ENCODE assay signal across 19 cellular contexts in the genomic region with DNA sequence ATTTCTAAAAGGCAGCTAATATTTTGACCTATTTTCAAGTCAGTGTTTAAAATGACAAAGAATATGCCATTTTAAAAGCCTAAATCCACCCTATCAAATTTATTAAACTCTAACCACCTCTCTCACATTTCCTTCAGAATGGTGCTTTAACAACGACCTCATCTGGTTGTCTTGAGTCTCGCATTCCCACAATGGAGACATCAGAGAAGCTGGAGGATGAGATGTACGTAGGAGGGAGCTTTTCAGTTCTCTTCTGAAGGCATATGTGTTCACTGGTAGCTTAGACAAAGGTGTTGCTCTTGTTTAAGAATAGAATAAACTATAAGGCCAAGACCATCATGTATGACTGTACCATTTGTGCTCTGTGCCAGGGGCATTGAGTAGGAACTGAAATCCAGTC.
DNase-seq lines count a peak whose midpoint lies in the region; ATAC-seq, FAIRE-seq and TF ChIP-seq lines count a peak whose summit lies in the region.
"Had no signal": no experiment of that assay in that cellular context is flagged by ENCODE, and none has a peak within 500 bp of the region (broad histone marks: within the 10 kb centered on the region; RNA-seq: fewer than 3 reads in every experiment).

No MANE protein-coding gene starts in this region.

- intact Hi-C loops in A673 (cut with micrococcal nuclease; ENCODE audit: unreplicated experiment) (no loop called here), GM12878 (cut with micrococcal nuclease; ENCODE audit: unreplicated experiment) (no loop called here)

- FAIRE-seq in GM12878 (lab: Jason Lieb, UNC) = no peak
- peak; percentile 66 for FAIRE-seq in keratinocyte (lab: Jason Lieb, UNC)
- FAIRE-seq: K562 had no signal

- TF ChIP-seq EP300 in GM12878 (IDR thresholded peaks at IDR 0.05; ENCODE audit: borderline replicate concordance in 1 of 2, control insufficient read depth in 1 of 2, low read depth in 2 of 2, low read length in 2 of 2) = no peak

- H2AFZ ChIP-seq in GM12878 (ENCODE audit: control insufficient read depth, low read depth, low read length) (no peak overlapping the region), keratinocyte (ENCODE audit: control insufficient read depth, low read length) (no peak overlapping the region)

- H3K4me2 ChIP-seq in GM12878 (ENCODE audit: control insufficient read depth, insufficient read depth) (no peak overlapping the region), keratinocyte (ENCODE audit: control insufficient read depth, extremely low read depth, insufficient read depth, low read depth, low read length) (no peak overlapping the region)

- H3K4me3 ChIP-seq in A673 (ENCODE audit: low read depth, low read length, poor library complexity, severe bottlenecking) = no peak overlapping the region
- H3K4me3 ChIP-seq in GM12878 = no peak overlapping the region
- no peak overlapping the region for H3K4me3 ChIP-seq in keratinocyte (ENCODE audit: control insufficient read depth in 2 of 3, extremely low read depth in 1 of 3, insufficient read depth in 2 of 3, low read depth in 1 of 3, low read length in 3 of 3)
- H3K4me3 ChIP-seq in Peyer's patch = no peak overlapping the region
- H3K4me3 ChIP-seq: K562 had no signal

- no peaks in the 10 kb centered on the region for H3K9me3 ChIP-seq in A673 (ENCODE audit: low read depth, low read length, poor library complexity, severe bottlenecking)
- no peaks in the 10 kb centered on the region; the same call in 2 of the 3 replicates for H3K9me3 ChIP-seq in GM12878 (replicated peaks; ENCODE audit: control insufficient read depth, insufficient read depth, low read length)
- no peaks in the 10 kb centered on the region for H3K9me3 ChIP-seq in keratinocyte (ENCODE audit: control insufficient read depth, low read depth, low read length)
- no peaks in the 10 kb centered on the region for H3K9me3 ChIP-seq in Peyer's patch

- H3K27ac ChIP-seq in A673 (ENCODE audit: low read depth, low read length, poor library complexity, severe bottlenecking) (peak overlapping the region; percentile 9), GM12878 (ENCODE audit: control insufficient read depth, insufficient read depth) (no peak overlapping the region), keratinocyte (ENCODE audit: control insufficient read depth, insufficient read depth, low read length) (no peak overlapping the region), Peyer's patch (no peak overlapping the region)

- in situ Hi-C loops in GM12878 (cut with MboI) = no loop called here

- ATAC-seq in GM12878 (no peak), GM19035 (IDR thresholded peaks at IDR 0.05; ENCODE audit: unreplicated experiment) (no peak)
- ATAC-seq: K562, T-cell had no signal

- SMC1A ChIA-PET in GM12878 (lab: Charles Lee; ENCODE audit: uncharacterized antibody, unreplicated experiment) = no interaction called here

- WGBS in GM12878 (ENCODE audit: insufficient coverage, insufficient replicate concordance, low lambda C conversion rate, missing lambda C conversion rate) = 28% methylated on average over 3 of the region's 3 CpGs

- H3K9ac ChIP-seq in GM12878 (ENCODE audit: control insufficient read depth, insufficient read depth, low read length) (no peak overlapping the region), keratinocyte (ENCODE audit: control insufficient read depth, extremely low read depth, insufficient read depth, low read length) (no peak overlapping the region)

- H3K4me1 ChIP-seq in A673 (ENCODE audit: insufficient read depth, low read length, poor library complexity, severe bottlenecking) (peaks cover 29% of the 10 kb centered on the region), GM12878 (ENCODE audit: control insufficient read depth, insufficient read depth, low read length) (no peaks in the 10 kb centered on the region), keratinocyte (ENCODE audit: control insufficient read depth, extremely low read depth, insufficient read depth, low read length) (no peaks in the 10 kb centered on the region), Peyer's patch (no peaks in the 10 kb centered on the region)

- dilution Hi-C loops in keratinocyte (cut with MboI; ENCODE audit: extremely low pct_ligation_motif_present, low sequenced_read_pairs) = no loop called here

- RAD21 ChIA-PET in GM12878 (lab: Charles Lee; ENCODE audit: unreplicated experiment) = interaction anchor here (0.9 kb wide), 1 partner anchor 23 kb away, joined by 3 read pairs; no protein-coding TSS in a partner anchor

- H4K20me1 ChIP-seq in GM12878 (ENCODE audit: control insufficient read depth, insufficient read depth) (no peaks in the 10 kb centered on the region), keratinocyte (ENCODE audit: control insufficient read depth, extremely low read depth, insufficient read depth, low read length) (no peaks in the 10 kb centered on the region)

- H3K36me3 ChIP-seq in A673 (ENCODE audit: insufficient read depth, low read length, poor library complexity, severe bottlenecking) (peaks cover 65% of the 10 kb centered on the region), GM12878 (ENCODE audit: control insufficient read depth in 2 of 2, insufficient read depth in 2 of 2, low read length in 1 of 2) (no peaks in the 10 kb centered on the region; a peak in 1 of 4 replicates), keratinocyte (ENCODE audit: control insufficient read depth in 2 of 2, extremely low read depth in 1 of 2, insufficient read depth in 2 of 2, low read length in 2 of 2) (peaks cover 3 to 9% of the 10 kb centered on the region in 2 experiments), Peyer's patch (peaks cover 0 to 27% (median 0%) of the 10 kb centered on the region in 3 donors)

- CTCF ChIA-PET in A673 (lab: Charles Lee) = no interaction called here
- CTCF ChIA-PET in GM12878 (lab: Yijun Ruan, JAX) = no interaction called here

- H3K9me1 ChIP-seq in keratinocyte (ENCODE audit: control insufficient read depth, extremely low read depth, insufficient read depth, low read length) = no peaks in the 10 kb centered on the region

- 0 out of 2 replicates have a peak, but pooled peaks have one; percentile 18 for TF ChIP-seq RAD21 in GM12878 (IDR thresholded peaks at IDR 0.05; ENCODE audit: insufficient read depth, low read depth, low read length)

- TF ChIP-seq CTCF in A673 (conservative IDR thresholded peaks at IDR 0.05; ENCODE audit: low read depth, low read length) = peak; percentile 34; the same call in 1 of the 2 replicates
- no peak for TF ChIP-seq CTCF in GM12878 (IDR thresholded peaks at IDR 0.05 in 2 of 3, conservative IDR thresholded peaks at IDR 0.05 in 1 of 3; ENCODE audit: control insufficient read depth in 2 of 3, extremely low read depth in 1 of 3, insufficient read depth in 1 of 3, low read depth in 3 of 3, low read length in 3 of 3)
- TF ChIP-seq CTCF in keratinocyte (optimal IDR thresholded peaks at IDR 0.05 in 1 of 3, IDR thresholded peaks at IDR 0.05 in 1 of 3, conservative IDR thresholded peaks at IDR 0.05 in 1 of 3; ENCODE audit: extremely low read depth in 1 of 3, insufficient read depth in 2 of 3, low read length in 3 of 3) = no peak
- TF ChIP-seq CTCF in Peyer's patch (IDR thresholded peaks at IDR 0.05) = no peak

- DNase-seq in A673 (ENCODE audit: low spot score) (peak; percentile 36), NCI-H2107 treated with DMSO at 0.1 percent for 48 hours (lab: John Stamatoyannopoulos, UW; ENCODE audit: unreplicated experiment) (peak; percentile 72), GM12878 (ENCODE audit: low read depth, low spot score) (no peak), keratinocyte (ENCODE audit: low read depth, low spot score) (no peak), NCI-H510A treated with DMSO at 0.1 percent for 48 hours (lab: John Stamatoyannopoulos, UW) (no peak), ureter (ENCODE audit: low spot score) (no peak), Peyer's patch (no peak)
- DNase-seq: DMS53, GF-D8, H9, HFFc6, NCI-H1092, NCI-H146, NCI-H2029 treated with DMSO at 0.1 percent for 48 hours, NCI-H446 treated with DMSO at 0.1 percent for 48 hours, SIG-M5, T-cell had no signal

- H3K27me3 ChIP-seq in A673 (replicated peaks; ENCODE audit: insufficient read depth, low read depth, low read length, poor library complexity) = no peaks in the 10 kb centered on the region
- no peaks in the 10 kb centered on the region for H3K27me3 ChIP-seq in GM12878 (replicated peaks in 1 of 2; ENCODE audit: control insufficient read depth in 2 of 2, insufficient read depth in 2 of 2, low read length in 1 of 2)
- H3K27me3 ChIP-seq in keratinocyte (ENCODE audit: control insufficient read depth, extremely low read depth, insufficient read depth, low read length) = no peaks in the 10 kb centered on the region
- H3K27me3 ChIP-seq in Peyer's patch = no peaks in the 10 kb centered on the region

- POLR2A ChIA-PET in A673 (lab: Charles Lee; ENCODE audit: low non-redundant PET) = no interaction called here
- POLR2A ChIA-PET in GM12878 (lab: Charles Lee) = no interaction called here

- no TSS peak for BruUV-seq in A673 (replicated peaks; lab: Mats Ljungman, UMichigan)
- no TSS peak for BruUV-seq in GM12878 (replicated peaks; lab: Mats Ljungman, UMichigan)

- H3K79me2 ChIP-seq in GM12878 (ENCODE audit: control insufficient read depth, insufficient read depth, low read length) (no peaks in the 10 kb centered on the region), keratinocyte (ENCODE audit: control insufficient read depth, insufficient read depth, low read length) (no peaks in the 10 kb centered on the region)

- no peak for TF ChIP-seq POLR2A in GM12878 (IDR thresholded peaks at IDR 0.05; ENCODE audit: low read depth, low read length)
- TF ChIP-seq POLR2A in Peyer's patch (IDR thresholded peaks at IDR 0.05) = no peak

TF ChIP-seq in GM12878, 131 proteins besides CTCF, POLR2A, EP300 and RAD21:
- TF ChIP-seq STAT1 (conservative IDR thresholded peaks at IDR 0.05) (no peak), RB1 (IDR thresholded peaks at IDR 0.05; ENCODE audit: borderline replicate concordance) (no peak), SMARCA5 (IDR thresholded peaks at IDR 0.05) (no peak), HDAC2 (IDR thresholded peaks at IDR 0.05) (no peak), PML (IDR thresholded peaks at IDR 0.05; ENCODE audit: low read length) (no peak), PAX8 (IDR thresholded peaks at IDR 0.05) (no peak), MTA2 (IDR thresholded peaks at IDR 0.05; ENCODE audit: low read depth) (no peak), CHD2 (IDR thresholded peaks at IDR 0.05; ENCODE audit: borderline replicate concordance, low read depth, low read length) (no peak), HCFC1 (IDR thresholded peaks at IDR 0.05; ENCODE audit: low read length) (no peak), SPI1 (IDR thresholded peaks at IDR 0.05; ENCODE audit: borderline replicate concordance, insufficient read depth, low read depth, low read length) (no peak)

Comparison
In these comparisons a context has a peak if more than half of its experiments do, and no peak if none do; other contexts are left out.
1. DNase-seq: peak in A673 (single experiment) and NCI-H2107 treated with DMSO at 0.1 percent for 48 hours (single experiment); none in GM12878 (single experiment), keratinocyte (single experiment), NCI-H510A treated with DMSO at 0.1 percent for 48 hours (single experiment), ureter (single experiment) and Peyer's patch (0 of 3).